In genomic region chr5:121199238-121199999, GRCh38 we compare ENCODE assay signal across 14 cellular contexts.
DNase-seq lines count a peak whose midpoint lies in the region; ATAC-seq and TF ChIP-seq lines count a peak whose summit lies in the region.
"Had no signal": no experiment of that assay in that cellular context is flagged by ENCODE, and none has a peak within 500 bp of the region (broad histone marks: within the 10 kb centered on the region; RNA-seq: fewer than 3 reads in every experiment).

No MANE protein-coding gene starts in this region.

- H3K4me1 ChIP-seq in right cardiac atrium (ENCODE audit: control insufficient read depth, insufficient read depth, low read length) (no peaks in the 10 kb centered on the region), right atrium auricular region (no peaks in the 10 kb centered on the region), adipocyte (ENCODE audit: control insufficient read depth, insufficient read depth, low read length) (peaks cover 12% of the 10 kb centered on the region), hepatocyte (ENCODE audit: insufficient read depth) (no peaks in the 10 kb centered on the region)
- H3K4me1 ChIP-seq: lower lobe of right lung had no signal

- H3K27me3 ChIP-seq in right cardiac atrium (ENCODE audit: control insufficient read depth, insufficient read depth) (no peaks in the 10 kb centered on the region), right atrium auricular region (no peaks in the 10 kb centered on the region), adipocyte (replicated peaks; ENCODE audit: control insufficient read depth, insufficient read depth, low read length) (no peaks in the 10 kb centered on the region), hepatocyte (no peaks in the 10 kb centered on the region)
- H3K27me3 ChIP-seq: dorsolateral prefrontal cortex had no signal

- no peak overlapping the region for H3K4me3 ChIP-seq in right cardiac atrium (ENCODE audit: low read length)
- H3K4me3 ChIP-seq in right atrium auricular region: no peak overlapping the region
- H3K4me3 ChIP-seq in adipocyte (ENCODE audit: low read length): peak overlapping the region; percentile 74
- no peak overlapping the region for H3K4me3 ChIP-seq in hepatocyte
- H3K4me3 ChIP-seq: lower lobe of right lung had no signal

- H3K9me3 ChIP-seq in right cardiac atrium (ENCODE audit: control insufficient read depth, low read length) (no peaks in the 10 kb centered on the region), right atrium auricular region (no peaks in the 10 kb centered on the region), adipocyte (ENCODE audit: control insufficient read depth, low read length) (no peaks in the 10 kb centered on the region), hepatocyte (ENCODE audit: low read depth) (no peaks in the 10 kb centered on the region)
- H3K9me3 ChIP-seq: lower lobe of right lung had no signal

- H3K79me2 ChIP-seq in hepatocyte: no peaks in the 10 kb centered on the region

- no peak overlapping the region for H2AFZ ChIP-seq in hepatocyte

- H3K9me2 ChIP-seq in hepatocyte (replicated peaks; ENCODE audit: insufficient read depth): no peaks in the 10 kb centered on the region

- peak overlapping the region; percentile 44 for H3K4me2 ChIP-seq in hepatocyte

- no peaks in the 10 kb centered on the region for H4K20me1 ChIP-seq in hepatocyte (ENCODE audit: insufficient read depth, poor library complexity, severe bottlenecking)

- H3K36me3 Mint-ChIP-seq in nephron progenitor cell (ENCODE audit: low read depth): no peaks in the 10 kb centered on the region
- H3K36me3 Mint-ChIP-seq: activated naive CD4-positive, alpha-beta T cell treated with anti-CD3 and anti-CD28 coated beads, Interleukin-2, amount 10 ng/mL, durations not matched to agents 7 days and 5 days; T-cell had no signal

- TF ChIP-seq CTCF in right atrium auricular region (IDR thresholded peaks at IDR 0.05) (no peak), hepatocyte (IDR thresholded peaks at IDR 0.05; ENCODE audit: poor library complexity) (no peak), nephron progenitor cell (IDR thresholded peaks at IDR 0.05) (no peak)

- H3K4me3 Mint-ChIP-seq in nephron progenitor cell: no peak overlapping the region
- H3K4me3 Mint-ChIP-seq: activated CD4-positive, alpha-beta memory T cell treated with anti-CD3 and anti-CD28 coated beads, Interleukin-2, amount 10 ng/mL, durations not matched to agents 7 days and 5 days; activated naive CD4-positive, alpha-beta T cell treated with anti-CD3 and anti-CD28 coated beads, Interleukin-2, amount 10 ng/mL, durations not matched to agents 7 days and 5 days; T-cell had no signal

- no peaks in the 10 kb centered on the region for H3K9me3 Mint-ChIP-seq in nephron progenitor cell
- H3K9me3 Mint-ChIP-seq: activated naive CD4-positive, alpha-beta T cell treated with anti-CD3 and anti-CD28 coated beads, Interleukin-2, amount 10 ng/mL, durations not matched to agents 7 days and 5 days had no signal

- intact Hi-C loops in right cardiac atrium (cut with DNase I): no loop called here

- no peak overlapping the region for H3K27ac ChIP-seq in right cardiac atrium (ENCODE audit: low read length)
- no peak overlapping the region for H3K27ac ChIP-seq in right atrium auricular region
- H3K27ac ChIP-seq in hepatocyte: no peak overlapping the region
- H3K27ac ChIP-seq: dorsolateral prefrontal cortex, lower lobe of right lung had no signal

- WGBS in right cardiac atrium: 31% methylated on average over 5 of the region's 5 CpGs
- WGBS in hepatocyte (ENCODE audit: low lambda C conversion rate, missing lambda C conversion rate): 81% methylated on average over 5 of the region's 5 CpGs

- ATAC-seq in right cardiac atrium: no peak
- no peak for ATAC-seq in HG03342 (IDR thresholded peaks at IDR 0.05; ENCODE audit: unreplicated experiment)
- ATAC-seq in GM18861 (IDR thresholded peaks at IDR 0.05; ENCODE audit: unreplicated experiment): no peak
- ATAC-seq: lower lobe of right lung, T-cell had no signal

- DNase-seq in right cardiac atrium: peak; percentile 39 to 42 (median 40)
- DNase-seq in right atrium auricular region (ENCODE audit: low spot score): no peak
- DNase-seq in adipocyte (ENCODE audit: low read depth): peak; percentile 69
- peak; percentile 28 for DNase-seq in hepatocyte (ENCODE audit: low spot score)
- DNase-seq in T-helper 9 cell: no peak
- DNase-seq in nephron progenitor cell: no peak
- DNase-seq: activated CD4-positive, alpha-beta memory T cell treated with anti-CD3 and anti-CD28 coated beads, Interleukin-2, amount 10 ng/mL, durations not matched to agents 7 days and 5 days; activated naive CD4-positive, alpha-beta T cell treated with anti-CD3 and anti-CD28 coated beads, Interleukin-2, amount 10 ng/mL, durations not matched to agents 7 days and 5 days; lower lobe of right lung; NCI-H1417 treated with DMSO at 0.1 percent for 48 hours; T-cell had no signal

- no peaks in the 10 kb centered on the region for H3K36me3 ChIP-seq in right atrium auricular region
- no peaks in the 10 kb centered on the region for H3K36me3 ChIP-seq in adipocyte (ENCODE audit: control insufficient read depth, insufficient read depth, low read length, severe bottlenecking)
- H3K36me3 ChIP-seq in hepatocyte (replicated peaks; ENCODE audit: insufficient read depth, low read depth): no peaks in the 10 kb centered on the region
- H3K36me3 ChIP-seq: lower lobe of right lung had no signal

- no peak overlapping the region for H3K27ac Mint-ChIP-seq in nephron progenitor cell
- H3K27ac Mint-ChIP-seq: activated CD4-positive, alpha-beta memory T cell treated with anti-CD3 and anti-CD28 coated beads, Interleukin-2, amount 10 ng/mL, durations not matched to agents 7 days and 5 days; T-cell had no signal

- H3K27me3 Mint-ChIP-seq in nephron progenitor cell (ENCODE audit: low read depth, poor library complexity): no peaks in the 10 kb centered on the region
- H3K27me3 Mint-ChIP-seq: activated CD4-positive, alpha-beta memory T cell treated with anti-CD3 and anti-CD28 coated beads, Interleukin-2, amount 10 ng/mL, durations not matched to agents 7 days and 5 days; activated naive CD4-positive, alpha-beta T cell treated with anti-CD3 and anti-CD28 coated beads, Interleukin-2, amount 10 ng/mL, durations not matched to agents 7 days and 5 days; T-cell had no signal

- peaks cover 4% of the 10 kb centered on the region for H3K4me1 Mint-ChIP-seq in nephron progenitor cell
- H3K4me1 Mint-ChIP-seq: activated CD4-positive, alpha-beta memory T cell treated with anti-CD3 and anti-CD28 coated beads, Interleukin-2, amount 10 ng/mL, durations not matched to agents 7 days and 5 days; activated naive CD4-positive, alpha-beta T cell treated with anti-CD3 and anti-CD28 coated beads, Interleukin-2, amount 10 ng/mL, durations not matched to agents 7 days and 5 days; T-cell had no signal

- H3K9ac ChIP-seq in adipocyte (ENCODE audit: low read length): peak overlapping the region; percentile 30

Comparison
In these comparisons a context has a peak if more than half of its experiments do, and no peak if none do; other contexts are left out.
1. DNase-seq: peak in right cardiac atrium (3 of 3), adipocyte (single experiment) and hepatocyte (single experiment); none in right atrium auricular region (single experiment), T-helper 9 cell (single experiment) and nephron progenitor cell (single experiment).